In the genomic region with DNA sequence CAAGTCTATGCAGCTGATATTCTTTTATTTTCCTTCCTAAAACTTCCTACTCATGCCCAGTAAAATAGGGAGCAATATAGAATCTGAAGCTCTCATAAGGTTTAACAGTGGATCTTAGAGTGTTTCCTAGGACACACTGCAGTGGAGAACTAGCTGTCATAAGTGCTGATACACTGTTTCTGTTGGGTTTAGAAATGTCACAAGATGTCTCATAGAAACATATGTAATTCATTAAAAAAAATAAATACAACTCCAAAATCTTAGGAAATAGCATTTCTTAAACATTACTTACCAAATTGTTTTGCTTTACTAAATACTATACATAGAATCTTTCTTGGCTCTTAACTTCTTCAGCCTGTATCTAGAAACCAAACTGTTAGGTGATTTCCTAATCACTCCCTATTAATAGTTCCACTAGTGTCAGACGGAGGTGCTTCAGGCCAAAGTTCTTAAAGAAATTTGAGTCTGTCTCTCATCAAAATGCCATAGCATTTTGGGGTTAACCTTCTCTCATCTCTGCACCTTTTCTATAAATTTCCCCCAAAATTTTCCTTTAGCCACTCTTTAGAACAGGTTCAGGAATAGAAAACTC, we compare ENCODE assay signal across 18 cellular contexts.
DNase-seq lines count a peak whose midpoint lies in the region; ATAC-seq and TF ChIP-seq lines count a peak whose summit lies in the region.
"Had no signal": no experiment of that assay in that cellular context is flagged by ENCODE, and none has a peak within 500 bp of the region (broad histone marks: within the 10 kb centered on the region; RNA-seq: fewer than 3 reads in every experiment).

No MANE protein-coding gene starts in this region.

- no peaks in the 10 kb centered on the region for H3K27me3 ChIP-seq in IMR-90 (ENCODE audit: control insufficient read depth, insufficient read depth, low read length)
- no peaks in the 10 kb centered on the region for H3K27me3 ChIP-seq in PC-3 (ENCODE audit: low read length)
- H3K27me3 ChIP-seq in H7 (ENCODE audit: control insufficient read depth, insufficient read depth, low read length) = no peaks in the 10 kb centered on the region
- H3K27me3 ChIP-seq: brain microvascular endothelial cell, SJSA1 had no signal

- H3K9me1 ChIP-seq in IMR-90 (ENCODE audit: insufficient read depth, low read length) = no peaks in the 10 kb centered on the region

- H3K18ac ChIP-seq in IMR-90 (ENCODE audit: low read depth, low read length) = no peak overlapping the region

- H3K4me2 ChIP-seq in IMR-90 (ENCODE audit: low read depth, low read length) = no peak overlapping the region
- no peak overlapping the region for H3K4me2 ChIP-seq in PC-3 (ENCODE audit: low read length)

- ATAC-seq in GM19463 (IDR thresholded peaks at IDR 0.05; ENCODE audit: unreplicated experiment) (peak; percentile 67), IMR-90 (ENCODE audit: low read depth) (peak; percentile 51), PC-3 (no peak)
- ATAC-seq: sciatic nerve had no signal

- CTCF ChIA-PET in IMR-90 (lab: Yijun Ruan, JAX) = no interaction called here
- CTCF ChIA-PET in PC-3 (lab: Charles Lee) = no interaction called here

- in situ Hi-C loops in IMR-90 (cut with MboI; ENCODE audit: low sequenced_read_pairs) = no loop called here

- H3K79me2 ChIP-seq in PC-3 (ENCODE audit: low read length) = no peaks in the 10 kb centered on the region
- H3K79me2 ChIP-seq: parathyroid adenoma had no signal

- H3K4me3 ChIP-seq in IMR-90 (ENCODE audit: insufficient read depth, low read depth, low read length) = no peak overlapping the region
- no peak overlapping the region for H3K4me3 ChIP-seq in PC-3 (ENCODE audit: low read length)
- H3K4me3 ChIP-seq in H7 (ENCODE audit: insufficient read depth, low read depth, low read length) = no peak overlapping the region
- H3K4me3 ChIP-seq: SJSA1 had no signal

- H3K9me2 ChIP-seq in PC-3 (replicated peaks; ENCODE audit: low read length) = no peaks in the 10 kb centered on the region

- H2AFZ ChIP-seq in IMR-90 (replicated peaks; ENCODE audit: low read length, poor library complexity) (no peak overlapping the region), PC-3 (ENCODE audit: low read length) (no peak overlapping the region)
- H2AFZ ChIP-seq: parathyroid adenoma had no signal

- H3K9me3 ChIP-seq in IMR-90 (ENCODE audit: control insufficient read depth, insufficient read depth, low read length) (no peaks in the 10 kb centered on the region), PC-3 (ENCODE audit: low read length) (no peaks in the 10 kb centered on the region)
- H3K9me3 ChIP-seq: SJSA1 had no signal

- H4K8ac ChIP-seq in IMR-90 (ENCODE audit: low read depth in 2 of 2, low read length in 2 of 2) = no peak overlapping the region

- dilution Hi-C loops in IMR-90 (cut with HindIII; ENCODE audit: low sequenced_read_pairs, unreplicated experiment) = no loop called here

- no peak overlapping the region for H4K91ac ChIP-seq in IMR-90 (ENCODE audit: insufficient read depth, low read depth, low read length)

- TF ChIP-seq CTCF in IMR-90 (conservative IDR thresholded peaks at IDR 0.05; ENCODE audit: low read depth, low read length) = no peak
- no peak for TF ChIP-seq CTCF in PC-3 (conservative IDR thresholded peaks at IDR 0.05; ENCODE audit: low read depth, low read length)

- H3F3A ChIP-seq in PC-3 (ENCODE audit: low read length, unreplicated experiment) = no peaks in the 10 kb centered on the region

- H2BK20ac ChIP-seq in IMR-90 (ENCODE audit: low read depth, low read length) = no peak overlapping the region

- no peaks in the 10 kb centered on the region for H3K79me1 ChIP-seq in IMR-90 (ENCODE audit: low read depth in 1 of 2, low read length in 2 of 2)

- H3K9ac ChIP-seq in IMR-90 (ENCODE audit: low read depth, low read length) (no peak overlapping the region), PC-3 (ENCODE audit: low read length) (no peak overlapping the region)
- H3K9ac ChIP-seq: parathyroid adenoma had no signal

- POLR2A ChIA-PET in IMR-90 (lab: Charles Lee; ENCODE audit: unreplicated experiment) (no interaction called here), PC-3 (lab: Charles Lee; ENCODE audit: unreplicated experiment) (no interaction called here)

- DNase-seq in GM03348 (ENCODE audit: low spot score) (peak; percentile 13), IMR-90 (no peak), fibroblast of peridontal ligament (ENCODE audit: extremely low read depth) (peak; percentile 76), PC-3 (no peak), H7 (no peak), T1000 (lab: John Stamatoyannopoulos, UW) (no peak)
- DNase-seq: activated CD4-positive, alpha-beta T cell treated with anti-CD3 and anti-CD28 coated beads, Interleukin-2, amount 50 U/mL, for 4 hours; activated CD8-positive, alpha-beta memory T cell treated with anti-CD3 and anti-CD28 coated beads, Interleukin-2, amount 50 U/mL, for 48 hours; brain microvascular endothelial cell; DMS79 treated with DMSO at 0.1 percent for 48 hours; endodermal cell; NCI-H2171 treated with DMSO at 0.1 percent for 48 hours; NCI-H526 treated with DMSO at 0.1 percent for 48 hours; WERI-Rb-1 had no signal

- H3K56ac ChIP-seq in IMR-90 (ENCODE audit: extremely low read depth, insufficient read depth, low read length) = no peak overlapping the region

- intact Hi-C loops in IMR-90 (cut with micrococcal nuclease) (no loop called here), PC-3 (cut with micrococcal nuclease) (no loop called here)

- BruUV-seq in IMR-90 (replicated peaks; lab: Mats Ljungman, UMichigan) (no TSS peak), PC-3 (replicated peaks; lab: Mats Ljungman, UMichigan) (no TSS peak)

- TF ChIP-seq RAD21 in IMR-90 (IDR thresholded peaks at IDR 0.05; ENCODE audit: low read length) = no peak

- H2AK5ac ChIP-seq in IMR-90 (ENCODE audit: low read depth, low read length) = no peak overlapping the region

- WGBS in IMR-90 (ENCODE audit: extremely low coverage in 2 of 2, insufficient read length in 1 of 2), 2 experiments = no CpG with 5 or more reads among the region's 1 CpG

- H3K27ac ChIP-seq in IMR-90 (ENCODE audit: insufficient read depth, low read length) (no peak overlapping the region), PC-3 (ENCODE audit: low read length) (no peak overlapping the region)
- H3K27ac ChIP-seq: brain microvascular endothelial cell, parathyroid adenoma, SJSA1, WERI-Rb-1 had no signal

- no peak overlapping the region for H3K23ac ChIP-seq in IMR-90 (ENCODE audit: low read depth, low read length)

- no peak overlapping the region for H2BK15ac ChIP-seq in IMR-90 (ENCODE audit: low read depth, low read length)

- H2AK9ac ChIP-seq in IMR-90 (replicated peaks; ENCODE audit: low read depth, low read length, poor library complexity) = no peak overlapping the region

- H3K4me1 ChIP-seq in IMR-90 (ENCODE audit: control insufficient read depth, insufficient read depth, low read length) = no peaks in the 10 kb centered on the region
- no peaks in the 10 kb centered on the region for H3K4me1 ChIP-seq in PC-3 (ENCODE audit: insufficient read depth, low read length)
- H3K4me1 ChIP-seq: parathyroid adenoma, SJSA1 had no signal

- no peaks in the 10 kb centered on the region for H3K36me3 ChIP-seq in IMR-90 (ENCODE audit: control insufficient read depth, insufficient read depth, low read length)
- no peaks in the 10 kb centered on the region for H3K36me3 ChIP-seq in PC-3 (ENCODE audit: low read depth, low read length)
- H3K36me3 ChIP-seq in H7 (replicated peaks; ENCODE audit: control insufficient read depth, insufficient read depth, low read length) = no peaks in the 10 kb centered on the region
- H3K36me3 ChIP-seq: brain microvascular endothelial cell, SJSA1, WERI-Rb-1 had no signal

- H4K20me1 ChIP-seq in IMR-90 (ENCODE audit: insufficient read depth, low read length) (no peaks in the 10 kb centered on the region), PC-3 (ENCODE audit: low read length) (no peaks in the 10 kb centered on the region)

- no peak overlapping the region for H3K4ac ChIP-seq in IMR-90 (ENCODE audit: low read depth, low read length)

- no peak for TF ChIP-seq POLR2A in IMR-90 (IDR thresholded peaks at IDR 0.05; ENCODE audit: low read depth, low read length)

- H3K14ac ChIP-seq in IMR-90 (replicated peaks; ENCODE audit: low read depth, low read length) = no peak overlapping the region

- no peak overlapping the region for H4K5ac ChIP-seq in IMR-90 (ENCODE audit: low read depth, low read length)

- H2BK120ac ChIP-seq in IMR-90 (ENCODE audit: low read depth, low read length) = no peak overlapping the region

- H2BK5ac ChIP-seq in IMR-90 (ENCODE audit: low read depth, low read length, poor library complexity, severe bottlenecking) = no peak overlapping the region

TF ChIP-seq in IMR-90, 13 proteins besides CTCF, POLR2A, EP300 and RAD21 (continues in another document):
- TF ChIP-seq MAZ (IDR thresholded peaks at IDR 0.05; ENCODE audit: borderline replicate concordance, low read depth, low read length) (no peak), MAFK (IDR thresholded peaks at IDR 0.05; ENCODE audit: low read depth, low read length) (no peak), CHD1 (IDR thresholded peaks at IDR 0.05; ENCODE audit: low read depth, low read length) (no peak), FOS (IDR thresholded peaks at IDR 0.05; ENCODE audit: low read depth, low read length) (no peak), RFX5 (IDR thresholded peaks at IDR 0.05; ENCODE audit: low read depth, low read length) (no peak), RCOR1 (IDR thresholded peaks at IDR 0.05; ENCODE audit: insufficient replicate concordance, low read length) (no peak), MXI1 (IDR thresholded peaks at IDR 0.05; ENCODE audit: borderline replicate concordance, low read depth, low read length) (no peak), NFE2L2 (IDR thresholded peaks at IDR 0.05; ENCODE audit: low read depth, low read length) (no peak), BHLHE40 (IDR thresholded peaks at IDR 0.05; ENCODE audit: low read depth, low read length) (no peak)
- TF ChIP-seq, protein P1, sequence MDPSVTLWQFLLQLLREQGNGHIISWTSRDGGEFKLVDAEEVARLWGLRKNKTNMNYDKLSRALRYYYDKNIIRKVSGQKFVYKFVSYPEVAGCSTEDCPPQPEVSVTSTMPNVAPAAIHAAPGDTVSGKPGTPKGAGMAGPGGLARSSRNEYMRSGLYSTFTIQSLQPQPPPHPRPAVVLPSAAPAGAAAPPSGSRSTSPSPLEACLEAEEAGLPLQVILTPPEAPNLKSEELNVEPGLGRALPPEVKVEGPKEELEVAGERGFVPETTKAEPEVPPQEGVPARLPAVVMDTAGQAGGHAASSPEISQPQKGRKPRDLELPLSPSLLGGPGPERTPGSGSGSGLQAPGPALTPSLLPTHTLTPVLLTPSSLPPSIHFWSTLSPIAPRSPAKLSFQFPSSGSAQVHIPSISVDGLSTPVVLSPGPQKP (IDR thresholded peaks at IDR 0.05; ENCODE audit: borderline replicate concordance, low read depth, low read length) = no peak
- TF ChIP-seq, protein P2, sequence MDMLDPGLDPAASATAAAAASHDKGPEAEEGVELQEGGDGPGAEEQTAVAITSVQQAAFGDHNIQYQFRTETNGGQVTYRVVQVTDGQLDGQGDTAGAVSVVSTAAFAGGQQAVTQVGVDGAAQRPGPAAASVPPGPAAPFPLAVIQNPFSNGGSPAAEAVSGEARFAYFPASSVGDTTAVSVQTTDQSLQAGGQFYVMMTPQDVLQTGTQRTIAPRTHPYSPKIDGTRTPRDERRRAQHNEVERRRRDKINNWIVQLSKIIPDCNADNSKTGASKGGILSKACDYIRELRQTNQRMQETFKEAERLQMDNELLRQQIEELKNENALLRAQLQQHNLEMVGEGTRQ (IDR thresholded peaks at IDR 0.05; ENCODE audit: low read depth, low read length) = no peak

Comparison
In these comparisons a context has a peak if more than half of its experiments do, and no peak if none do; other contexts are left out.
1. DNase-seq: peak in GM03348 (single experiment) and fibroblast of peridontal ligament (single experiment); none in IMR-90 (single experiment), PC-3 (single experiment), H7 (single experiment) and T1000 (single experiment).